In the genomic region with DNA sequence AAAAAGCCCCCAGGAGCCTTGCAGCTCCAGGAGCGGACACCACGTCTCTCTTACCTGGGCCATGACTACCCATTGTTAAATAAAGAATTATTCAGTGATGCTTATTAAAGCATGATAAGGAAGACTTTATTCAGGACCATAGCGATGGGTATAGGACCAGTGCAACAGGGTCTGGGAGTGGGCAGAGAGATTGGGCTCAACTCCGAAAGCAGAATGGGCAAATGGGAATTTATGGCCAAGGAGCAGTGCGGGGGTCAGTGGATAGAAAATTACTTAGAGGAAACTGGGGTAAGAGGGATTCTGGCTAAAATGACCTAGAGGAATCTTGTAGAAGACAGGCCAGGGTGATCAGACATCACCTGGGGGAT, we compare ENCODE assay signal across 8 cellular contexts. TPM values are rescaled to one million over a fixed set of nuclear protein-coding genes. Genes with fewer than 3 reads are reported as not detected.
DNase-seq lines count a peak whose midpoint lies in the region; ATAC-seq and TF ChIP-seq lines count a peak whose summit lies in the region.

No MANE protein-coding gene starts in this region.

- POLR2A ChIA-PET in PC-3 (lab: Charles Lee; ENCODE audit: unreplicated experiment): no interaction called here

- H4K20me1 ChIP-seq in PC-3 (ENCODE audit: low read length): no peaks in the 10 kb centered on the region

- peaks cover 42% of the 10 kb centered on the region for H3K79me2 ChIP-seq in PC-3 (ENCODE audit: low read length)

- H3F3A ChIP-seq in PC-3 (ENCODE audit: low read length, unreplicated experiment): no peaks in the 10 kb centered on the region

- no peak overlapping the region for H3K27ac ChIP-seq in PC-3 (ENCODE audit: low read length)

- H3K9ac ChIP-seq in PC-3 (ENCODE audit: low read length): peak overlapping the region; percentile 92

- H3K9me2 ChIP-seq in PC-3 (replicated peaks; ENCODE audit: low read length): no peaks in the 10 kb centered on the region

- H3K27me3 ChIP-seq in PC-3 (ENCODE audit: low read length): no peaks in the 10 kb centered on the region

- H3K4me1 ChIP-seq in PC-3 (ENCODE audit: insufficient read depth, low read length): peaks cover 13% of the 10 kb centered on the region

- peaks cover 19% of the 10 kb centered on the region for H3K36me3 ChIP-seq in PC-3 (ENCODE audit: low read depth, low read length)

- no TSS peak for BruUV-seq in PC-3 (replicated peaks; lab: Mats Ljungman, UMichigan)

- peak overlapping the region; percentile 85 for H3K4me3 ChIP-seq in PC-3 (ENCODE audit: low read length)
- H3K4me3 ChIP-seq in fibroblast of mammary gland (ENCODE audit: control insufficient read depth, low read depth, low read length): peak overlapping the region; percentile 99

- intact Hi-C loops in PC-3 (cut with micrococcal nuclease): no loop called here
- intact Hi-C loops in sciatic nerve (cut with DNase I): loop anchor here (10.0 kb wide), 1 partner anchor 1429 kb away; no protein-coding TSS in a partner anchor

- peak overlapping the region; percentile 89 for H3K4me2 ChIP-seq in PC-3 (ENCODE audit: low read length)

- DNase-seq in PC-3 (no peak), fibroblast of mammary gland (ENCODE audit: low read depth) (no peak), sciatic nerve (ENCODE audit: low spot score) (no peak), NCI-H2196 (lab: John Stamatoyannopoulos, UW; ENCODE audit: unreplicated experiment) (no peak), SW 1271 (lab: John Stamatoyannopoulos, UW) (no peak), HT-29 (ENCODE audit: low spot score) (no peak), NCI-H748 treated with DMSO at 0.1 percent for 48 hours (lab: John Stamatoyannopoulos, UW) (no peak)

- no peak for TF ChIP-seq CTCF in PC-3 (conservative IDR thresholded peaks at IDR 0.05; ENCODE audit: low read depth, low read length)
- TF ChIP-seq CTCF in fibroblast of mammary gland (conservative IDR thresholded peaks at IDR 0.05; ENCODE audit: control insufficient read depth, insufficient read depth, low read depth, low read length): no peak

- CTCF ChIA-PET in PC-3 (lab: Charles Lee): no interaction called here

- H2AFZ ChIP-seq in PC-3 (ENCODE audit: low read length): peak overlapping the region; percentile 99

- H3K9me3 ChIP-seq in PC-3 (ENCODE audit: low read length): no peaks in the 10 kb centered on the region

- peak; percentile 4 for ATAC-seq in GM19035 (IDR thresholded peaks at IDR 0.05; ENCODE audit: unreplicated experiment)
- ATAC-seq in PC-3: no peak
- ATAC-seq in sciatic nerve: peak; percentile 14

RNA-seq across cellular contexts. Expression of a gene that starts 0.6 kb away (rescaled TPM):
- total RNA-seq in PC-3 (2014; rRNA removed) (288 and 386 TPM in 2 replicates), sciatic nerve (112 TPM)
- 70.1 and 71.3 TPM in 2 replicates for total RNA-seq in HT-29 (2014; rRNA removed; shearing (Covaris generic))
